1 cellular context compared by ENCODE assay signal in the genomic region with DNA sequence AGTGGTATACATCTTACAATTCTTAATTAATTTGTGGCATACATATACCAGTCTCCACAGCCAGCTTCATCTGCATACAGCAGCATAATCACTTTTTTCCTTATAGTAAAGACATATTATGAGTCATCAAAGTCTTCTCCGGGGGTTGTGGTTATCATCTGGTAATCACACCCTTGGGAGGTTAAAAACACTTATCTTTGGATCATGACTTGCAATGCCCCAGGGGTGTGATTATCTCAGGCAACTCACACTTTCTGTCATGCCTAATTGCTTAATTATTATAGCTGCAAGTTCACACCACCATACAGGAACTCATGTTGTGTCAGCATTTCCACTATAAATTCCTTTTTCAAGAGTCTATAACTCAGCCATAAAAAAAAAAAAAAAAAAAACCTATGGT.
TF ChIP-seq lines count a peak whose summit lies in the region.

No MANE protein-coding gene starts in this region.

TF ChIP-seq in K562, 482 proteins besides CTCF, POLR2A, EP300 and RAD21 (continued from another document and continues in another):
- TF ChIP-seq, protein P1, sequence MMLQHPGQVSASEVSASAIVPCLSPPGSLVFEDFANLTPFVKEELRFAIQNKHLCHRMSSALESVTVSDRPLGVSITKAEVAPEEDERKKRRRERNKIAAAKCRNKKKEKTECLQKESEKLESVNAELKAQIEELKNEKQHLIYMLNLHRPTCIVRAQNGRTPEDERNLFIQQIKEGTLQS (IDR thresholded peaks at IDR 0.05), result peak; percentile 91
- TF ChIP-seq, protein P1 (CRISPR knock-in tag; conservative IDR thresholded peaks at IDR 0.05), result no peak
- TF ChIP-seq YY1 (IDR thresholded peaks at IDR 0.05; ENCODE audit: borderline replicate concordance in 1 of 3, control insufficient read depth in 1 of 3, extremely low read depth in 1 of 3, insufficient read depth in 3 of 3, insufficient read length in 1 of 3, insufficient replicate concordance in 2 of 3, low read depth in 1 of 3, low read length in 2 of 3), result no peak
- TF ChIP-seq BMI1 (IDR thresholded peaks at IDR 0.05; ENCODE audit: low read length), result no peak
- TF ChIP-seq, protein P2, sequence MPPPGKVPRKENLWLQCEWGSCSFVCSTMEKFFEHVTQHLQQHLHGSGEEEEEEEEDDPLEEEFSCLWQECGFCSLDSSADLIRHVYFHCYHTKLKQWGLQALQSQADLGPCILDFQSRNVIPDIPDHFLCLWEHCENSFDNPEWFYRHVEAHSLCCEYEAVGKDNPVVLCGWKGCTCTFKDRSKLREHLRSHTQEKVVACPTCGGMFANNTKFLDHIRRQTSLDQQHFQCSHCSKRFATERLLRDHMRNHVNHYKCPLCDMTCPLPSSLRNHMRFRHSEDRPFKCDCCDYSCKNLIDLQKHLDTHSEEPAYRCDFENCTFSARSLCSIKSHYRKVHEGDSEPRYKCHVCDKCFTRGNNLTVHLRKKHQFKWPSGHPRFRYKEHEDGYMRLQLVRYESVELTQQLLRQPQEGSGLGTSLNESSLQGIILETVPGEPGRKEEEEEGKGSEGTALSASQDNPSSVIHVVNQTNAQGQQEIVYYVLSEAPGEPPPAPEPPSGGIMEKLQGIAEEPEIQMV (tag; conservative IDR thresholded peaks at IDR 0.05; ENCODE audit: low read depth), result no peak
- TF ChIP-seq NR1H2 (CRISPR knock-in tag; IDR thresholded peaks at IDR 0.05), result no peak
- TF ChIP-seq MYC (IDR thresholded peaks at IDR 0.05; ENCODE audit: low read depth, low read length), result no peak
- TF ChIP-seq MYC (CRISPR knock-in tag; IDR thresholded peaks at IDR 0.05; ENCODE audit: borderline replicate concordance, low read depth), result no peak
- TF ChIP-seq NCOA4 (IDR thresholded peaks at IDR 0.05; ENCODE audit: partially characterized antibody), result no peak
- no peak for TF ChIP-seq ILK (tag; IDR thresholded peaks at IDR 0.05; ENCODE audit: borderline replicate concordance, low read depth)
- peak; percentile 55; the same call in 1 of the 2 replicates for TF ChIP-seq NCOR1 (IDR thresholded peaks at IDR 0.05)
- 0 out of 2 replicates have a peak, but pooled peaks have one; percentile 17 for TF ChIP-seq PML (IDR thresholded peaks at IDR 0.05; ENCODE audit: low read length)
- no peak for TF ChIP-seq NR2C1 (IDR thresholded peaks at IDR 0.05)
- no peak for TF ChIP-seq NR2C1 (tag; IDR thresholded peaks at IDR 0.05)
- 0 out of 4 replicates have a peak, but pooled peaks of 1 of the 2 experiments have one; percentile 17 for TF ChIP-seq KDM1A (IDR thresholded peaks at IDR 0.05)
- TF ChIP-seq ESRRA (IDR thresholded peaks at IDR 0.05; ENCODE audit: borderline replicate concordance, low read depth), result 0 out of 2 replicates have a peak, but pooled peaks have one; percentile 19
- TF ChIP-seq, protein P3, sequence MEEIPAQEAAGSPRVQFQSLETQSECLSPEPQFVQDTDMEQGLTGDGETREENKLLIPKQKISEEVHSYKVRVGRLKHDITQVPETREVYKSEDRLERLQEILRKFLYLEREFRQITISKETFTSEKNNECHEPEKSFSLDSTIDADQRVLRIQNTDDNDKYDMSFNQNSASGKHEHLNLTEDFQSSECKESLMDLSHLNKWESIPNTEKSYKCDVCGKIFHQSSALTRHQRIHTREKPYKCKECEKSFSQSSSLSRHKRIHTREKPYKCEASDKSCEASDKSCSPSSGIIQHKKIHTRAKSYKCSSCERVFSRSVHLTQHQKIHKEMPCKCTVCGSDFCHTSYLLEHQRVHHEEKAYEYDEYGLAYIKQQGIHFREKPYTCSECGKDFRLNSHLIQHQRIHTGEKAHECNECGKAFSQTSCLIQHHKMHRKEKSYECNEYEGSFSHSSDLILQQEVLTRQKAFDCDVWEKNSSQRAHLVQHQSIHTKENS (CRISPR knock-in tag; IDR thresholded peaks at IDR 0.05), result no peak
- TF ChIP-seq ZNF766 (CRISPR knock-in tag; conservative IDR thresholded peaks at IDR 0.05), result 0 out of 2 replicates have a peak, but pooled peaks have one; percentile 32
- TF ChIP-seq ZNF778 (CRISPR knock-in tag; IDR thresholded peaks at IDR 0.05), result no peak
- TF ChIP-seq MAFK (IDR thresholded peaks at IDR 0.05; ENCODE audit: low read length), result no peak; the same call in 1 of the 2 replicates
- TF ChIP-seq, protein P4, sequence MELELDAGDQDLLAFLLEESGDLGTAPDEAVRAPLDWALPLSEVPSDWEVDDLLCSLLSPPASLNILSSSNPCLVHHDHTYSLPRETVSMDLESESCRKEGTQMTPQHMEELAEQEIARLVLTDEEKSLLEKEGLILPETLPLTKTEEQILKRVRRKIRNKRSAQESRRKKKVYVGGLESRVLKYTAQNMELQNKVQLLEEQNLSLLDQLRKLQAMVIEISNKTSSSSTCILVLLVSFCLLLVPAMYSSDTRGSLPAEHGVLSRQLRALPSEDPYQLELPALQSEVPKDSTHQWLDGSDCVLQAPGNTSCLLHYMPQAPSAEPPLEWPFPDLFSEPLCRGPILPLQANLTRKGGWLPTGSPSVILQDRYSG (tag; conservative IDR thresholded peaks at IDR 0.05; ENCODE audit: low read depth), result no peak
- no peak for TF ChIP-seq CBX3 (IDR thresholded peaks at IDR 0.05; ENCODE audit: borderline replicate concordance in 1 of 2, low read length in 2 of 2)
- TF ChIP-seq, protein P5, sequence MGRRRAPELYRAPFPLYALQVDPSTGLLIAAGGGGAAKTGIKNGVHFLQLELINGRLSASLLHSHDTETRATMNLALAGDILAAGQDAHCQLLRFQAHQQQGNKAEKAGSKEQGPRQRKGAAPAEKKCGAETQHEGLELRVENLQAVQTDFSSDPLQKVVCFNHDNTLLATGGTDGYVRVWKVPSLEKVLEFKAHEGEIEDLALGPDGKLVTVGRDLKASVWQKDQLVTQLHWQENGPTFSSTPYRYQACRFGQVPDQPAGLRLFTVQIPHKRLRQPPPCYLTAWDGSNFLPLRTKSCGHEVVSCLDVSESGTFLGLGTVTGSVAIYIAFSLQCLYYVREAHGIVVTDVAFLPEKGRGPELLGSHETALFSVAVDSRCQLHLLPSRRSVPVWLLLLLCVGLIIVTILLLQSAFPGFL (CRISPR knock-in tag; IDR thresholded peaks at IDR 0.05), result no peak
- no peak for TF ChIP-seq RBBP5 (IDR thresholded peaks at IDR 0.05; ENCODE audit: borderline replicate concordance, insufficient read depth, low read length, poor library complexity, severe bottlenecking)
- no peak for TF ChIP-seq LARP7 (IDR thresholded peaks at IDR 0.05)
- TF ChIP-seq, protein P6, sequence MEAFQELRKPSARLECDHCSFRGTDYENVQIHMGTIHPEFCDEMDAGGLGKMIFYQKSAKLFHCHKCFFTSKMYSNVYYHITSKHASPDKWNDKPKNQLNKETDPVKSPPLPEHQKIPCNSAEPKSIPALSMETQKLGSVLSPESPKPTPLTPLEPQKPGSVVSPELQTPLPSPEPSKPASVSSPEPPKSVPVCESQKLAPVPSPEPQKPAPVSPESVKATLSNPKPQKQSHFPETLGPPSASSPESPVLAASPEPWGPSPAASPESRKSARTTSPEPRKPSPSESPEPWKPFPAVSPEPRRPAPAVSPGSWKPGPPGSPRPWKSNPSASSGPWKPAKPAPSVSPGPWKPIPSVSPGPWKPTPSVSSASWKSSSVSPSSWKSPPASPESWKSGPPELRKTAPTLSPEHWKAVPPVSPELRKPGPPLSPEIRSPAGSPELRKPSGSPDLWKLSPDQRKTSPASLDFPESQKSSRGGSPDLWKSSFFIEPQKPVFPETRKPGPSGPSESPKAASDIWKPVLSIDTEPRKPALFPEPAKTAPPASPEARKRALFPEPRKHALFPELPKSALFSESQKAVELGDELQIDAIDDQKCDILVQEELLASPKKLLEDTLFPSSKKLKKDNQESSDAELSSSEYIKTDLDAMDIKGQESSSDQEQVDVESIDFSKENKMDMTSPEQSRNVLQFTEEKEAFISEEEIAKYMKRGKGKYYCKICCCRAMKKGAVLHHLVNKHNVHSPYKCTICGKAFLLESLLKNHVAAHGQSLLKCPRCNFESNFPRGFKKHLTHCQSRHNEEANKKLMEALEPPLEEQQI (IDR thresholded peaks at IDR 0.05), result no peak
- TF ChIP-seq NFYB (IDR thresholded peaks at IDR 0.05; ENCODE audit: extremely low read depth, insufficient read length), result no peak
- no peak for TF ChIP-seq STAT5B (CRISPR knock-in tag; IDR thresholded peaks at IDR 0.05)
- TF ChIP-seq MTA3 (IDR thresholded peaks at IDR 0.05; ENCODE audit: borderline replicate concordance), result no peak
- peak; percentile 80 for TF ChIP-seq TEAD4 (IDR thresholded peaks at IDR 0.05; ENCODE audit: low read length)
- no peak for TF ChIP-seq TEAD4 (CRISPR knock-in tag; IDR thresholded peaks at IDR 0.05; ENCODE audit: borderline replicate concordance)
- TF ChIP-seq ADNP (tag; IDR thresholded peaks at IDR 0.05), result no peak
- no peak for TF ChIP-seq ZNF830 (CRISPR knock-in tag; IDR thresholded peaks at IDR 0.05)
- TF ChIP-seq CHD2 (IDR thresholded peaks at IDR 0.05; ENCODE audit: low read depth, low read length), result no peak
- TF ChIP-seq ZNF717 (CRISPR knock-in tag; IDR thresholded peaks at IDR 0.05), result no peak
- TF ChIP-seq, protein P7, sequence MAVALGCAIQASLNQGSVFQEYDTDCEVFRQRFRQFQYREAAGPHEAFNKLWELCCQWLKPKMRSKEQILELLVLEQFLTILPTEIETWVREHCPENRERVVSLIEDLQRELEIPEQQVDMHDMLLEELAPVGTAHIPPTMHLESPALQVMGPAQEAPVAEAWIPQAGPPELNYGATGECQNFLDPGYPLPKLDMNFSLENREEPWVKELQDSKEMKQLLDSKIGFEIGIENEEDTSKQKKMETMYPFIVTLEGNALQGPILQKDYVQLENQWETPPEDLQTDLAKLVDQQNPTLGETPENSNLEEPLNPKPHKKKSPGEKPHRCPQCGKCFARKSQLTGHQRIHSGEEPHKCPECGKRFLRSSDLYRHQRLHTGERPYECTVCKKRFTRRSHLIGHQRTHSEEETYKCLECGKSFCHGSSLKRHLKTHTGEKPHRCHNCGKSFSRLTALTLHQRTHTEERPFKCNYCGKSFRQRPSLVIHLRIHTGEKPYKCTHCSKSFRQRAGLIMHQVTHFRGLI (CRISPR knock-in tag; IDR thresholded peaks at IDR 0.05), result no peak
- TF ChIP-seq, protein P8, sequence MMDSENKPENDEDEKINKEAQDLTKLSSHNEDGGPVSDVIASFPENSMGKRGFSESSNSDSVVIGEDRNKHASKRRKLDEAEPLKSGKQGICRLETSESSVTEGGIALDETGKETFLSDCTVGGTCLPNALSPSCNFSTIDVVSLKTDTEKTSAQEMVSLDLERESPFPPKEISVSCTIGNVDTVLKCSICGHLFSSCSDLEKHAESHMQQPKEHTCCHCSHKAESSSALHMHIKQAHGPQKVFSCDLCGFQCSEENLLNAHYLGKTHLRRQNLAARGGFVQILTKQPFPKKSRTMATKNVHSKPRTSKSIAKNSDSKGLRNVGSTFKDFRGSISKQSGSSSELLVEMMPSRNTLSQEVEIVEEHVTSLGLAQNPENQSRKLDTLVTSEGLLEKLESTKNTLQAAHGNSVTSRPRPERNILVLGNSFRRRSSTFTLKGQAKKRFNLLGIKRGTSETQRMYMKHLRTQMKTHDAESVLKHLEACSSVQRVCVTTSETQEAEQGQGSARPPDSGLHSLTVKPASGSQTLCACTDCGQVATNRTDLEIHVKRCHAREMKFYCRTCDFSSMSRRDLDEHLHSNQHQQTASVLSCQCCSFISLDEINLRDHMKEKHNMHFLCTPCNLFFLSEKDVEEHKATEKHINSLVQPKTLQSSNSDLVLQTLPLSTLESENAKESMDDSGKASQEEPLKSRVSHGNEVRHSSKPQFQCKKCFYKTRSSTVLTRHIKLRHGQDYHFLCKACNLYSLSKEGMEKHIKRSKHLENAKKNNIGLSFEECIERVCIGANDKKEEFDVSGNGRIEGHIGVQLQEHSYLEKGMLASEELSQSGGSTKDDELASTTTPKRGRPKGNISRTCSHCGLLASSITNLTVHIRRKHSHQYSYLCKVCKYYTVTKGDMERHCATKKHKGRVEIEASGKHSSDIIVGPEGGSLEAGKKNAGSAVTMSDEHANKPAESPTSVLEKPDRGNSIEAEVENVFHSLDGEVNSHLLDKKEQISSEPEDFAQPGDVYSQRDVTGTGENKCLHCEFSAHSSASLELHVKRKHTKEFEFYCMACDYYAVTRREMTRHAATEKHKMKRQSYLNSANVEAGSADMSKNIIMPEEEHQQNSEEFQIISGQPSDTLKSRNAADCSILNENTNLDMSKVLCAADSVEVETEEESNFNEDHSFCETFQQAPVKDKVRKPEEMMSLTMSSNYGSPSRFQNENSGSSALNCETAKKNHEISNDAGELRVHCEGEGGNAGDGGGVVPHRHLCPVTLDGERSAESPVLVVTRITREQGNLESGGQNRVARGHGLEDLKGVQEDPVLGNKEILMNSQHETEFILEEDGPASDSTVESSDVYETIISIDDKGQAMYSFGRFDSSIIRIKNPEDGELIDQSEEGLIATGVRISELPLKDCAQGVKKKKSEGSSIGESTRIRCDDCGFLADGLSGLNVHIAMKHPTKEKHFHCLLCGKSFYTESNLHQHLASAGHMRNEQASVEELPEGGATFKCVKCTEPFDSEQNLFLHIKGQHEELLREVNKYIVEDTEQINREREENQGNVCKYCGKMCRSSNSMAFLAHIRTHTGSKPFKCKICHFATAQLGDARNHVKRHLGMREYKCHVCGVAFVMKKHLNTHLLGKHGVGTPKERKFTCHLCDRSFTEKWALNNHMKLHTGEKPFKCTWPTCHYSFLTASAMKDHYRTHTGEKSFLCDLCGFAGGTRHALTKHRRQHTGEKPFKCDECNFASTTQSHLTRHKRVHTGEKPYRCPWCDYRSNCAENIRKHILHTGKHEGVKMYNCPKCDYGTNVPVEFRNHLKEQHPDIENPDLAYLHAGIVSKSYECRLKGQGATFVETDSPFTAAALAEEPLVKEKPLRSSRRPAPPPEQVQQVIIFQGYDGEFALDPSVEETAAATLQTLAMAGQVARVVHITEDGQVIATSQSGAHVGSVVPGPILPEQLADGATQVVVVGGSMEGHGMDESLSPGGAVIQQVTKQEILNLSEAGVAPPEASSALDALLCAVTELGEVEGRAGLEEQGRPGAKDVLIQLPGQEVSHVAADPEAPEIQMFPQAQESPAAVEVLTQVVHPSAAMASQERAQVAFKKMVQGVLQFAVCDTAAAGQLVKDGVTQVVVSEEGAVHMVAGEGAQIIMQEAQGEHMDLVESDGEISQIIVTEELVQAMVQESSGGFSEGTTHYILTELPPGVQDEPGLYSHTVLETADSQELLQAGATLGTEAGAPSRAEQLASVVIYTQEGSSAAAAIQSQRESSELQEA (IDR thresholded peaks at IDR 0.05; ENCODE audit: low read depth), result no peak
- no peak for TF ChIP-seq RBM34 (IDR thresholded peaks at IDR 0.05; ENCODE audit: borderline replicate concordance, insufficient read depth, low read length)
- no peak for TF ChIP-seq ZNF561 (CRISPR knock-in tag; conservative IDR thresholded peaks at IDR 0.05)
- peak; percentile 92 for TF ChIP-seq SMARCE1 (IDR thresholded peaks at IDR 0.05)
- TF ChIP-seq ZNF695 (CRISPR knock-in tag; IDR thresholded peaks at IDR 0.05), result no peak
- TF ChIP-seq WHSC1 (IDR thresholded peaks at IDR 0.05; ENCODE audit: low read length), result no peak
- no peak for TF ChIP-seq ZNF146 (CRISPR knock-in tag; IDR thresholded peaks at IDR 0.05; ENCODE audit: unreplicated experiment)
- TF ChIP-seq ZNF253 (CRISPR knock-in tag; conservative IDR thresholded peaks at IDR 0.05), result no peak
- TF ChIP-seq ILF3 (IDR thresholded peaks at IDR 0.05; ENCODE audit: borderline replicate concordance), result no peak
